22 cellular contexts compared by ENCODE assay signal in genomic region chr5:161498531-161498930, GRCh38. TPM values are rescaled to one million over a fixed set of nuclear protein-coding genes. Genes with fewer than 3 reads are reported as not detected.
DNase-seq lines count a peak whose midpoint lies in the region; ATAC-seq, FAIRE-seq and TF ChIP-seq lines count a peak whose summit lies in the region.
"Had no signal": no experiment of that assay in that cellular context is flagged by ENCODE, and none has a peak within 500 bp of the region (broad histone marks: within the 10 kb centered on the region; RNA-seq: fewer than 3 reads in every experiment).

No MANE protein-coding gene starts in this region.

- DNase-seq in H4 (ENCODE audit: low spot score), result peak; percentile 2
- peak; percentile 30 to 82 for DNase-seq in NCI-H446 (lab: John Stamatoyannopoulos, UW)
- peak; percentile 15 for DNase-seq in bronchial epithelial cell (ENCODE audit: low read depth)
- DNase-seq in small intestine, result peak; percentile 90
- no peak for DNase-seq in SJCRH30
- DNase-seq: Calu3; CD8-positive, alpha-beta T cell; DND-41; EL; HFFc6 had no signal

- H3K9me3 ChIP-seq in small intestine (ENCODE audit: control insufficient read depth, low read depth) (no peaks in the 10 kb centered on the region), SJCRH30 (replicated peaks) (no peaks in the 10 kb centered on the region)

- WGBS in small intestine, 3 donors, result 6 to 47% (median 16%) methylated on average over 1 of the region's 1 CpG

- TF ChIP-seq CTCF in bronchial epithelial cell (IDR thresholded peaks at IDR 0.05; ENCODE audit: insufficient read depth, low read length, severe bottlenecking), result no peak

- H3K4me1 ChIP-seq in small intestine (ENCODE audit: control insufficient read depth in 2 of 2, insufficient read depth in 1 of 2, low read depth in 1 of 2, low read length in 1 of 2) (no peaks in the 10 kb centered on the region), SJCRH30 (no peaks in the 10 kb centered on the region)
- H3K4me1 ChIP-seq: BLaER1 treated with 17β-estradiol and CSF1 and Interleukin-3, amounts not matched to agents 10 nM and 100 nM had no signal

- H3K4me3 ChIP-seq in bronchial epithelial cell (ENCODE audit: low read depth, low read length) (no peak overlapping the region), small intestine (ENCODE audit: low read depth in 1 of 2, low read length in 2 of 2) (no peak overlapping the region), SJCRH30 (no peak overlapping the region)
- H3K4me3 ChIP-seq: BLaER1 treated with 17β-estradiol and CSF1 and Interleukin-3, amounts not matched to agents 10 nM and 100 nM; GM12878; GM23248 had no signal

- no peak for FAIRE-seq in bronchial epithelial cell (lab: Jason Lieb, UNC)
- no peak for FAIRE-seq in small intestine (lab: Jason Lieb, UNC)
- FAIRE-seq: GM12878, GM19239, H54, HTR-8/SVneo had no signal

- H3K27me3 ChIP-seq in bronchial epithelial cell (ENCODE audit: control insufficient read depth, insufficient read depth, low read length) (no peaks in the 10 kb centered on the region), small intestine (ENCODE audit: control insufficient read depth in 2 of 2, insufficient read depth in 2 of 2, low read length in 2 of 2) (no peaks in the 10 kb centered on the region), SJCRH30 (no peaks in the 10 kb centered on the region)
- H3K27me3 ChIP-seq: BLaER1 treated with 17β-estradiol and CSF1 and Interleukin-3, amounts not matched to agents 10 nM and 100 nM had no signal

- ATAC-seq in GM19463 (IDR thresholded peaks at IDR 0.05; ENCODE audit: unreplicated experiment), result no peak
- ATAC-seq: CD8-positive, alpha-beta T cell; GM12878; HCT116 had no signal

- no peak overlapping the region for H3K27ac ChIP-seq in small intestine (ENCODE audit: low read depth in 1 of 2, low read length in 1 of 2)
- no peak overlapping the region for H3K27ac ChIP-seq in SJCRH30
- H3K27ac ChIP-seq: BLaER1 treated with 17β-estradiol and CSF1 and Interleukin-3, amounts not matched to agents 10 nM and 100 nM; GM23248; HL-60 had no signal

- H3K36me3 ChIP-seq in bronchial epithelial cell (ENCODE audit: control insufficient read depth, insufficient read depth, low read length), result no peaks in the 10 kb centered on the region
- H3K36me3 ChIP-seq in small intestine (ENCODE audit: control insufficient read depth in 2 of 2, insufficient read depth in 2 of 2, low read length in 2 of 2), result no peaks in the 10 kb centered on the region
- no peaks in the 10 kb centered on the region for H3K36me3 ChIP-seq in SJCRH30

RNA-seq across cellular contexts. Expression of gene GABRB2, which starts 48.0 kb away (rescaled TPM):
- 0.64 and 0.81 TPM in 2 replicates for total RNA-seq in H4 (2014; rRNA removed; shearing (Covaris generic))
- not detected in 2 replicates for total RNA-seq in bronchial epithelial cell
- polyA plus RNA-seq in small intestine, result 1 to 10 TPM in 1 of 3 donors, under 1 TPM in 2; 0.22 to 1.1 (median 0.27) TPM
- not detected in 2 replicates for total RNA-seq in SJCRH30 (2014; rRNA removed; shearing (Covaris generic))
- total RNA-seq: A172; Calu3; CD8-positive, alpha-beta T cell; G401; GM23248; HFFc6 had no signal
- polyA plus RNA-seq: GM23248, IgD-negative memory B cell had no signal

Comparison
In these comparisons a context has a peak if more than half of its experiments do, and no peak if none do; other contexts are left out.
1. DNase-seq: peak in H4 (single experiment), NCI-H446 (2 of 2), bronchial epithelial cell (single experiment) and small intestine (single experiment); none in SJCRH30 (0 of 2).